ENCODE assay signal across 9 cellular contexts in genomic region chrX:119922391-119922790, GRCh38. TPM values are rescaled to one million over a fixed set of nuclear protein-coding genes. Genes with fewer than 3 reads are reported as not detected.
"Had no signal": no experiment of that assay in that cellular context is flagged by ENCODE, and none has a peak within 500 bp of the region (broad histone marks: within the 10 kb centered on the region; RNA-seq: fewer than 3 reads in every experiment).

No MANE protein-coding gene starts in this region.

RNA-seq across cellular contexts. Expression of gene AKAP14, which starts 26.7 kb away (rescaled TPM):
- total RNA-seq: OCI-LY7, PC-3, Peyer's patch, Right ventricle myocardium inferior, Right ventricle myocardium superior, RPMI7951, SJCRH30, SJSA1, SK-MEL-5 had no signal
